Comparison of ENCODE assay signal across 6 cellular contexts in genomic region chr16:75491876-75492275, GRCh38. TPM values are rescaled to one million over a fixed set of nuclear protein-coding genes. Genes with fewer than 3 reads are reported as not detected.
DNase-seq lines count a peak whose midpoint lies in the region; ATAC-seq and TF ChIP-seq lines count a peak whose summit lies in the region.

No MANE protein-coding gene starts in this region.

- WGBS in heart right ventricle, 2 donors, result 96% methylated on average over 1 of the region's 1 CpG

- H3K27ac ChIP-seq in heart right ventricle, result no peak overlapping the region

- no peaks in the 10 kb centered on the region for H3K36me3 ChIP-seq in heart right ventricle

- no peak for ATAC-seq in heart right ventricle

- intact Hi-C loops in heart right ventricle (cut with DNase I), result no loop called here

- TF ChIP-seq CTCF in retinal pigment epithelial cell (conservative IDR thresholded peaks at IDR 0.05; ENCODE audit: low read depth, low read length) (peak; percentile 37), heart right ventricle (IDR thresholded peaks at IDR 0.05) (no peak)

- H3K27me3 ChIP-seq in heart right ventricle, result peaks cover 0 to 35% (median 6%) of the 10 kb centered on the region in 7 donors

- H3K4me1 ChIP-seq in heart right ventricle, result peaks cover 0 to 16% (median 11%) of the 10 kb centered on the region in 9 donors

- DNase-seq in DMS53 (lab: John Stamatoyannopoulos, UW), result peak; percentile 17
- no peak for DNase-seq in DMS53 treated with DMSO at 0.1 percent for 48 hours (lab: John Stamatoyannopoulos, UW; ENCODE audit: unreplicated experiment)
- peak; percentile 32 for DNase-seq in T1000 (lab: John Stamatoyannopoulos, UW)
- no peak for DNase-seq in retinal pigment epithelial cell (ENCODE audit: low read depth)
- DNase-seq in GOT3 (lab: John Stamatoyannopoulos, UW), result no peak
- DNase-seq in heart right ventricle, result no peak

- H3K9me3 ChIP-seq in heart right ventricle, result no peaks in the 10 kb centered on the region

- no peak overlapping the region for H3K4me3 ChIP-seq in retinal pigment epithelial cell (ENCODE audit: low read length)
- H3K4me3 ChIP-seq in heart right ventricle, result no peak overlapping the region

RNA-seq across cellular contexts. Expression of gene CHST6, which starts 3.4 kb away (rescaled TPM):
- 1 to 10 TPM in 4 of 10 donors, under 1 TPM in 6; 0.30 to 2.0 (median 0.98) TPM for total RNA-seq in heart right ventricle
- under 1 TPM; 0.22 to 0.42 TPM for polyA plus RNA-seq in heart right ventricle

RNA-seq across cellular contexts. Expression of gene TMEM170A, which starts 27.4 kb away (rescaled TPM):
- total RNA-seq in heart right ventricle, result 10 to 100 TPM in 4 of 10 donors, 1 to 10 TPM in 6; 7.2 to 12.5 (median 9.3) TPM
- 1 to 10 TPM; 3.8 to 6.9 TPM for polyA plus RNA-seq in heart right ventricle

RNA-seq across cellular contexts. Expression of gene CHST5, which starts 44.0 kb away (rescaled TPM):
- total RNA-seq in heart right ventricle, result 1 to 10 TPM in 2 of 10 donors, under 1 TPM in 7, not detected in 1; 0.08 to 1.4 (median 0.48) TPM
- under 1 TPM; 0.20 to 0.66 TPM for polyA plus RNA-seq in heart right ventricle

RNA-seq across cellular contexts. Expression of gene CFDP1, which starts 58.6 kb away (rescaled TPM):
- total RNA-seq in heart right ventricle, result 10 to 100 TPM; 19.0 to 27.8 (median 24.9) TPM
- 10 to 100 TPM; 38.6 to 63.6 TPM for polyA plus RNA-seq in heart right ventricle

Comparison
In these comparisons a context has a peak if more than half of its experiments do, and no peak if none do; other contexts are left out.
1. DNase-seq: peak in DMS53 (single experiment) and T1000 (single experiment); none in DMS53 treated with DMSO at 0.1 percent for 48 hours (single experiment), retinal pigment epithelial cell (single experiment), GOT3 (single experiment) and heart right ventricle (0 of 2).